In genomic region chr2:177812713-177813396, GRCh38 we compare ENCODE assay signal across 1 cellular context.
TF ChIP-seq lines count a peak whose summit lies in the region.

No MANE protein-coding gene starts in this region.

TF ChIP-seq in HEK293T, 16 proteins besides CTCF, POLR2A, EP300 and RAD21 (continued from another document):
- TF ChIP-seq HDGF (IDR thresholded peaks at IDR 0.05; ENCODE audit: borderline replicate concordance) (no peak), FOXM1 (IDR thresholded peaks at IDR 0.05; ENCODE audit: borderline replicate concordance) (no peak), NFRKB (IDR thresholded peaks at IDR 0.05) (no peak), ARNT (IDR thresholded peaks at IDR 0.05) (no peak), LEF1 (IDR thresholded peaks at IDR 0.05; ENCODE audit: borderline replicate concordance) (no peak), SUZ12 (IDR thresholded peaks at IDR 0.05) (no peak), ELF4 (IDR thresholded peaks at IDR 0.05) (no peak), CTBP1 (IDR thresholded peaks at IDR 0.05; ENCODE audit: borderline replicate concordance) (no peak), PKNOX1 (IDR thresholded peaks at IDR 0.05) (no peak), ZNF384 (IDR thresholded peaks at IDR 0.05) (no peak), FOXK2 (IDR thresholded peaks at IDR 0.05) (no peak), TARDBP (IDR thresholded peaks at IDR 0.05) (no peak)
TF ChIP-seq in HEK293T: peak in this region for 0.
